ENCODE assay signal across 1 cellular context in the genomic region with DNA sequence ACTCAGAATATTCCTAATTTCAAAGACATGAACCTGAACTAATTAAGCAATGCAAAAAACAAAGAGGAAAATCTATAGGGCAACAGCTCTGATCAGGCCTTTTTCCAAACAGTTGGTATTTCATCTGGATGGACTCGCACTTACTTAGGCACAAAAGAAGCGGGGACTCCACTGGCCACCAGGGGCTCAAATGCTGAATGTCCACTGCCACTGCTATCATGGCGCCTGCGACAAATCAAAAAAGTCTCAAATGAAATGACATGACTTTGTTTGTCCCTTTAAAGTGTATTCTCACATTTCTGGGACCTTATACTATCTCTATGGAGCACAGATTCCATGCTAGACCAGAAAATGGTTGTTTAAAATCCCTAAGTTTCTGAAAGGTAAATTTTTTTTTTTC.
TF ChIP-seq lines count a peak whose summit lies in the region.

No MANE protein-coding gene starts in this region.

TF ChIP-seq in K562, 482 proteins besides CTCF, POLR2A, EP300 and RAD21:
- TF ChIP-seq, protein P1, sequence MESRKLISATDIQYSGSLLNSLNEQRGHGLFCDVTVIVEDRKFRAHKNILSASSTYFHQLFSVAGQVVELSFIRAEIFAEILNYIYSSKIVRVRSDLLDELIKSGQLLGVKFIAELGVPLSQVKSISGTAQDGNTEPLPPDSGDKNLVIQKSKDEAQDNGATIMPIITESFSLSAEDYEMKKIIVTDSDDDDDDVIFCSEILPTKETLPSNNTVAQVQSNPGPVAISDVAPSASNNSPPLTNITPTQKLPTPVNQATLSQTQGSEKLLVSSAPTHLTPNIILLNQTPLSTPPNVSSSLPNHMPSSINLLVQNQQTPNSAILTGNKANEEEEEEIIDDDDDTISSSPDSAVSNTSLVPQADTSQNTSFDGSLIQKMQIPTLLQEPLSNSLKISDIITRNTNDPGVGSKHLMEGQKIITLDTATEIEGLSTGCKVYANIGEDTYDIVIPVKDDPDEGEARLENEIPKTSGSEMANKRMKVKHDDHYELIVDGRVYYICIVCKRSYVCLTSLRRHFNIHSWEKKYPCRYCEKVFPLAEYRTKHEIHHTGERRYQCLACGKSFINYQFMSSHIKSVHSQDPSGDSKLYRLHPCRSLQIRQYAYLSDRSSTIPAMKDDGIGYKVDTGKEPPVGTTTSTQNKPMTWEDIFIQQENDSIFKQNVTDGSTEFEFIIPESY (CRISPR knock-in tag; IDR thresholded peaks at IDR 0.05): peak; percentile 65; the same call in 1 of the 2 replicates
